ENCODE assay signal across 8 cellular contexts in genomic region chr14:93619176-93619793, GRCh38.
A peak's percentile ranks its signal among the peaks of the same experiment; 100 is the strongest.
DNase-seq lines count a peak whose midpoint lies in the region; ATAC-seq and TF ChIP-seq lines count a peak whose summit lies in the region.

No MANE protein-coding gene starts in this region.

- H3K4me3 ChIP-seq in AG10803 (ENCODE audit: low read length) (no peak overlapping the region), GM12864 (ENCODE audit: low read depth, low read length) (no peak overlapping the region), iPS DF 6.9 (ENCODE audit: low read length) (no peak overlapping the region), testis (no peak overlapping the region)

- ATAC-seq in GM18511 (IDR thresholded peaks at IDR 0.05; ENCODE audit: unreplicated experiment) (no peak), HG02973 (IDR thresholded peaks at IDR 0.05; ENCODE audit: unreplicated experiment) (no peak)

- H3K27me3 ChIP-seq in iPS DF 6.9 (ENCODE audit: control insufficient read depth, insufficient read depth, low read length): no peaks in the 10 kb centered on the region
- no peaks in the 10 kb centered on the region for H3K27me3 ChIP-seq in testis

- CTCF ChIA-PET in activated CD4-positive, alpha-beta memory T cell treated with anti-CD3 and anti-CD28 coated beads, Interleukin-2, amount 10 ng/mL, durations not matched to agents 7 days and 5 days (lab: Charles Lee): interaction anchor here (1.4 kb wide), 1 partner anchor 13 kb away, joined by 3 read pairs; no protein-coding TSS in a partner anchor

- H3K9me3 ChIP-seq in iPS DF 6.9 (ENCODE audit: control insufficient read depth, insufficient read depth, low read length) (no peaks in the 10 kb centered on the region), testis (no peaks in the 10 kb centered on the region)

- H3K4me3 Mint-ChIP-seq in activated CD4-positive, alpha-beta memory T cell treated with anti-CD3 and anti-CD28 coated beads, Interleukin-2, amount 10 ng/mL, durations not matched to agents 7 days and 5 days: no peak overlapping the region

- peaks cover 4% of the 10 kb centered on the region for H3K27me3 Mint-ChIP-seq in activated CD4-positive, alpha-beta memory T cell treated with anti-CD3 and anti-CD28 coated beads, Interleukin-2, amount 10 ng/mL, durations not matched to agents 7 days and 5 days

- H3K27ac ChIP-seq in iPS DF 6.9 (ENCODE audit: low read length): no peak overlapping the region
- H3K27ac ChIP-seq in testis: no peak overlapping the region

- TF ChIP-seq CTCF in AG10803 (conservative IDR thresholded peaks at IDR 0.05; ENCODE audit: low read length) (peak; percentile 68), GM12864 (IDR thresholded peaks at IDR 0.05; ENCODE audit: low read depth, low read length, missing control alignments) (peak; percentile 61), testis (IDR thresholded peaks at IDR 0.05) (peak in 2 of 3 experiments; percentile 47 to 52)

- no peak overlapping the region for H3K27ac Mint-ChIP-seq in activated CD4-positive, alpha-beta memory T cell treated with anti-CD3 and anti-CD28 coated beads, Interleukin-2, amount 10 ng/mL, durations not matched to agents 7 days and 5 days

- TF ChIP-seq POLR2A in testis (IDR thresholded peaks at IDR 0.05): no peak

- H3K9me3 Mint-ChIP-seq in activated CD4-positive, alpha-beta memory T cell treated with anti-CD3 and anti-CD28 coated beads, Interleukin-2, amount 10 ng/mL, durations not matched to agents 7 days and 5 days: no peaks in the 10 kb centered on the region

- no CpG with 5 or more reads among the region's 7 CpGs for WGBS in iPS DF 6.9 (ENCODE audit: insufficient coverage, insufficient read length)
- 55 to 57% methylated on average over 7 of the region's 7 CpGs for WGBS in testis, 2 donors

- peak; percentile 44 for DNase-seq in AG10803 (ENCODE audit: low read depth)
- DNase-seq in GM12864 (ENCODE audit: low read depth): peak; percentile 7
- peak; percentile 82 for DNase-seq in NCI-H1694 treated with DMSO at 0.1 percent for 48 hours (lab: John Stamatoyannopoulos, UW)
- peak; percentile 25 for DNase-seq in activated CD4-positive, alpha-beta memory T cell treated with anti-CD3 and anti-CD28 coated beads, Interleukin-2, amount 10 ng/mL, durations not matched to agents 7 days and 5 days
- DNase-seq in iPS DF 6.9 (ENCODE audit: low read depth, low spot score): peak; percentile 7
- DNase-seq in testis: peak; percentile 67

- H3K4me1 ChIP-seq in iPS DF 6.9 (ENCODE audit: control insufficient read depth, insufficient read depth, low read length) (no peaks in the 10 kb centered on the region), testis (no peaks in the 10 kb centered on the region)

- POLR2A ChIA-PET in activated CD4-positive, alpha-beta memory T cell treated with anti-CD3 and anti-CD28 coated beads, Interleukin-2, amount 10 ng/mL, durations not matched to agents 7 days and 5 days (lab: Charles Lee): no interaction called here

- H3K36me3 Mint-ChIP-seq in activated CD4-positive, alpha-beta memory T cell treated with anti-CD3 and anti-CD28 coated beads, Interleukin-2, amount 10 ng/mL, durations not matched to agents 7 days and 5 days (ENCODE audit: low read depth): no peaks in the 10 kb centered on the region

- H3K36me3 ChIP-seq in iPS DF 6.9 (ENCODE audit: control insufficient read depth, insufficient read depth, low read length): no peaks in the 10 kb centered on the region
- H3K36me3 ChIP-seq in testis (ENCODE audit: low read depth, missing control alignments): no peaks in the 10 kb centered on the region

- intact Hi-C loops in testis (cut with DNase I; ENCODE audit: low total_unique reads): no loop called here

- H3K4me1 Mint-ChIP-seq in activated CD4-positive, alpha-beta memory T cell treated with anti-CD3 and anti-CD28 coated beads, Interleukin-2, amount 10 ng/mL, durations not matched to agents 7 days and 5 days: no peaks in the 10 kb centered on the region

Comparison
In these comparisons a context has a peak if more than half of its experiments do, and no peak if none do; other contexts are left out.
1. DNase-seq: peak in every context shown above with its lines; median percentile 82 in NCI-H1694 treated with DMSO at 0.1 percent for 48 hours; 67 in testis; 44 in AG10803; 25 in activated CD4-positive, alpha-beta memory T cell treated with anti-CD3 and anti-CD28 coated beads, Interleukin-2, amount 10 ng/mL, durations not matched to agents 7 days and 5 days; 7 in GM12864; 7 in iPS DF 6.9.